Comparison of ENCODE assay signal across 18 cellular contexts in genomic region chr6:63565058-63565726, GRCh38. TPM values are rescaled to one million over a fixed set of nuclear protein-coding genes. Genes with fewer than 3 reads are reported as not detected.
A peak's percentile ranks its signal among the peaks of the same experiment; 100 is the strongest.
DNase-seq lines count a peak whose midpoint lies in the region; ATAC-seq and TF ChIP-seq lines count a peak whose summit lies in the region.
"Had no signal": no experiment of that assay in that cellular context is flagged by ENCODE, and none has a peak within 500 bp of the region (broad histone marks: within the 10 kb centered on the region; RNA-seq: fewer than 3 reads in every experiment).

No MANE protein-coding gene starts in this region.

- H3K36me3 ChIP-seq in transverse colon = no peaks in the 10 kb centered on the region
- H3K36me3 ChIP-seq in GM23248 (ENCODE audit: low read depth) = no peaks in the 10 kb centered on the region
- H3K36me3 ChIP-seq: cardiac muscle cell, gastroesophageal sphincter, thoracic aorta had no signal

- no peaks in the 10 kb centered on the region for H3K79me2 ChIP-seq in GM23248 (ENCODE audit: insufficient read depth)

- TF ChIP-seq POLR2A in transverse colon (IDR thresholded peaks at IDR 0.05) = no peak

- in situ Hi-C loops in transverse colon (cut with MboI; ENCODE audit: low pct_ligation_motif_present in 1 of 4, low pct_unique_long_range_greater_than_20kb in 1 of 4, low sequenced_read_pairs in 3 of 4) = no loop called here
- in situ Hi-C loops in GM23248 (cut with MboI) = no loop called here

- H3K27ac ChIP-seq in VCaP = peak overlapping the region; percentile 4; the same call in 1 of the 2 replicates
- H3K27ac ChIP-seq in transverse colon = no peak overlapping the region
- no peak overlapping the region for H3K27ac ChIP-seq in GM23248
- H3K27ac ChIP-seq: cardiac muscle cell, gastroesophageal sphincter, thoracic aorta had no signal

- no peaks in the 10 kb centered on the region for H3K9me3 ChIP-seq in transverse colon
- no peaks in the 10 kb centered on the region for H3K9me3 ChIP-seq in GM23248 (ENCODE audit: low read depth)
- H3K9me3 ChIP-seq: gastroesophageal sphincter, thoracic aorta had no signal

- H3K27me3 ChIP-seq in transverse colon (no peaks in the 10 kb centered on the region), GM23248 (replicated peaks; ENCODE audit: insufficient read depth) (no peaks in the 10 kb centered on the region)
- H3K27me3 ChIP-seq: cardiac muscle cell, gastroesophageal sphincter had no signal

- no peaks in the 10 kb centered on the region for H4K20me1 ChIP-seq in GM23248 (ENCODE audit: insufficient read depth)

- no peak overlapping the region for H3K4me3 ChIP-seq in transverse colon
- H3K4me3 ChIP-seq in GM23248 = no peak overlapping the region
- H3K4me3 ChIP-seq: cardiac muscle cell, gastroesophageal sphincter, thoracic aorta had no signal

- 64 to 83% methylated on average over 2 to 4 of the region's 4 CpGs for WGBS in transverse colon (ENCODE audit: low coverage in 1 of 2), 2 donors
- WGBS in GM23248 (ENCODE audit: low coverage in 1 of 2, low lambda C conversion rate in 2 of 2, missing lambda C conversion rate in 2 of 2), 2 experiments = 87 to 89% methylated on average over 4 of the region's 4 CpGs

- no peak for TF ChIP-seq EP300 in transverse colon (IDR thresholded peaks at IDR 0.05; ENCODE audit: low read depth)

- no peak overlapping the region for H3K4me2 ChIP-seq in GM23248 (ENCODE audit: unreplicated experiment)

- no peak overlapping the region for H3K9ac ChIP-seq in GM23248

- H3K9me2 ChIP-seq in GM23248 (ENCODE audit: insufficient read depth) = no peaks in the 10 kb centered on the region

- no peak overlapping the region for H2AFZ ChIP-seq in GM23248

- DNase-seq in HT-29 (ENCODE audit: low spot score) (peak; percentile 47), left lobe of liver (ENCODE audit: low spot score) (peak; percentile 65), transverse colon (peak; percentile 18), DMS79 treated with DMSO at 0.1 percent for 48 hours (lab: John Stamatoyannopoulos, UW) (no peak), GM23248 (no peak), KG1 (lab: John Stamatoyannopoulos, UW) (no peak)
- DNase-seq: activated CD4-positive, alpha-beta T cell treated with anti-CD3 and anti-CD28 coated beads for 36 hours; activated effector memory CD4-positive, alpha-beta T cell treated with Interleukin-2 at 50 U/mL for 16 hours; COR-L47; GOT3; left cardiac atrium; midbrain; NCI-H187; NCI-H226 had no signal

- peaks cover 0 to 24% (median 6%) of the 10 kb centered on the region in 4 donors for H3K4me1 ChIP-seq in transverse colon
- peaks cover 19% of the 10 kb centered on the region for H3K4me1 ChIP-seq in GM23248 (ENCODE audit: insufficient read depth)

- peaks cover 16% of the 10 kb centered on the region for H3F3A ChIP-seq in GM23248 (ENCODE audit: insufficient read depth)

- intact Hi-C loops in transverse colon (cut with DNase I; ENCODE audit: low total_unique reads) = no loop called here

- ATAC-seq in left lobe of liver = peak; percentile 75
- ATAC-seq: activated CD4-positive, alpha-beta T cell treated with anti-CD3 and anti-CD28 coated beads for 36 hours; gastroesophageal sphincter; left cardiac atrium had no signal

- TF ChIP-seq CTCF in VCaP (conservative IDR thresholded peaks at IDR 0.05) (no peak), transverse colon (IDR thresholded peaks at IDR 0.05) (no peak)

RNA-seq across cellular contexts. Expression of gene PTP4A1, which starts 7.1 kb away (rescaled TPM):
- total RNA-seq in HT-29 (2014; rRNA removed; shearing (Covaris generic)) = 23.9 and 24.7 TPM in 2 replicates
- total RNA-seq in left lobe of liver (118 TPM), transverse colon (100 to 1,000 TPM in 1 of 4 donors, 10 to 100 TPM in 3; 31.4 to 100 (median 67.9) TPM)
- total RNA-seq in GM23248 (2014; rRNA removed; shearing (Covaris generic)) = 24.9 and 31.4 TPM in 2 replicates
- 133 and 138 TPM in 2 replicates for polyA plus RNA-seq in GM23248 (2016; fragmentation: Nextera tagmentation; extraction: Ambion mirVana)

Comparison
In these comparisons a context has a peak if more than half of its experiments do, and no peak if none do; other contexts are left out.
1. DNase-seq: peak in HT-29 (single experiment), left lobe of liver (single experiment) and transverse colon (single experiment); none in DMS79 treated with DMSO at 0.1 percent for 48 hours (single experiment), GM23248 (single experiment) and KG1 (single experiment).